ENCODE assay signal across 8 cellular contexts in genomic region chr17:16583781-16584180, GRCh38. TPM values are rescaled to one million over a fixed set of nuclear protein-coding genes. Genes with fewer than 3 reads are reported as not detected.
DNase-seq lines count a peak whose midpoint lies in the region; ATAC-seq and TF ChIP-seq lines count a peak whose summit lies in the region.

No MANE protein-coding gene starts in this region.

- peaks cover 20% of the 10 kb centered on the region for H3K4me1 Mint-ChIP-seq in nephron progenitor cell

- H3K4me3 ChIP-seq in BLaER1 (no peak overlapping the region; the same call in 1 of the 2 replicates), breast epithelium (peak overlapping the region in 2 of 3 donors; percentile 50 to 63), body of pancreas (no peak overlapping the region)

- no peak for ATAC-seq in GM19452 (IDR thresholded peaks at IDR 0.05; ENCODE audit: unreplicated experiment)
- ATAC-seq in HG02678 (IDR thresholded peaks at IDR 0.05; ENCODE audit: unreplicated experiment) = no peak
- no peak for ATAC-seq in body of pancreas

- H3K4me1 ChIP-seq in BLaER1 (peaks cover 12% of the 10 kb centered on the region), breast epithelium (no peaks in the 10 kb centered on the region), body of pancreas (peaks cover 3% of the 10 kb centered on the region)

- H3K9me3 Mint-ChIP-seq in nephron progenitor cell = peaks cover 30% of the 10 kb centered on the region

- TF ChIP-seq CTCF in breast epithelium (IDR thresholded peaks at IDR 0.05) (no peak), nephron progenitor cell (IDR thresholded peaks at IDR 0.05) (no peak), body of pancreas (IDR thresholded peaks at IDR 0.05) (no peak)

- no peak overlapping the region for H3K9ac ChIP-seq in BLaER1

- H3K4me2 ChIP-seq in BLaER1 = peak overlapping the region; percentile 67

- WGBS in body of pancreas, 2 donors = 27 to 30% methylated on average over 7 of the region's 7 CpGs

- TF ChIP-seq POLR2A in breast epithelium (IDR thresholded peaks at IDR 0.05) (no peak), body of pancreas (IDR thresholded peaks at IDR 0.05) (no peak)

- no peak for DNase-seq in breast epithelium (ENCODE audit: low spot score in 2 of 2)
- DNase-seq in nephron progenitor cell = no peak
- DNase-seq in body of pancreas = no peak
- DNase-seq in globus pallidus (ENCODE audit: low spot score) = no peak

- no peak overlapping the region for H3K27ac ChIP-seq in BLaER1
- peak overlapping the region; percentile 12 for H3K27ac ChIP-seq in KOPT-K1 (ENCODE audit: low read depth, low read length, poor library complexity, severe bottlenecking)
- H3K27ac ChIP-seq in breast epithelium = no peak overlapping the region
- H3K27ac ChIP-seq in body of pancreas = no peak overlapping the region

- H3K27me3 ChIP-seq in BLaER1 (peaks cover 30% of the 10 kb centered on the region), breast epithelium (no peaks in the 10 kb centered on the region), body of pancreas (no peaks in the 10 kb centered on the region)

- H3K27ac Mint-ChIP-seq in nephron progenitor cell = no peak overlapping the region

- no peaks in the 10 kb centered on the region for H3K36me3 ChIP-seq in BLaER1
- H3K36me3 ChIP-seq in KOPT-K1 (ENCODE audit: insufficient read depth, low read length) = no peaks in the 10 kb centered on the region
- no peaks in the 10 kb centered on the region for H3K36me3 ChIP-seq in breast epithelium
- no peaks in the 10 kb centered on the region for H3K36me3 ChIP-seq in body of pancreas (replicated peaks in 1 of 2; ENCODE audit: insufficient read depth in 1 of 2, low read depth in 2 of 2)

- H3K9me3 ChIP-seq in BLaER1 = peaks cover 17% of the 10 kb centered on the region; the same call in 1 of the 2 replicates
- H3K9me3 ChIP-seq in KOPT-K1 (ENCODE audit: insufficient read depth, low read length, poor library complexity, severe bottlenecking) = no peaks in the 10 kb centered on the region
- H3K9me3 ChIP-seq in breast epithelium = no peaks in the 10 kb centered on the region
- H3K9me3 ChIP-seq in body of pancreas = no peaks in the 10 kb centered on the region

- H4K20me1 ChIP-seq in BLaER1 = no peaks in the 10 kb centered on the region

- peak overlapping the region; percentile 80 for H3K4me3 Mint-ChIP-seq in nephron progenitor cell

- peaks cover 61% of the 10 kb centered on the region for H3K27me3 Mint-ChIP-seq in nephron progenitor cell (ENCODE audit: low read depth, poor library complexity)

- intact Hi-C loops in breast epithelium (cut with DNase I; ENCODE audit: low total_unique reads) (no loop called here), body of pancreas (cut with DNase I) (no loop called here)

- no peaks in the 10 kb centered on the region for H3K36me3 Mint-ChIP-seq in nephron progenitor cell (ENCODE audit: low read depth)

RNA-seq across cellular contexts. Expression of gene ZNF287, which starts 14.8 kb away (rescaled TPM):
- 10 to 100 TPM in 1 of 3 donors, 1 to 10 TPM in 2; 6.2 to 12.1 (median 7.2) TPM for total RNA-seq in breast epithelium
- 1 to 10 TPM; 4.4 to 7.6 TPM for total RNA-seq in body of pancreas

Comparison
In these comparisons a context has a peak if more than half of its experiments do, and no peak if none do; other contexts are left out.
1. H3K4me3 ChIP-seq: peak in breast epithelium (2 of 3); none in BLaER1 (single experiment) and body of pancreas (0 of 2).